In genomic region chr10:128150551-128150950, GRCh38 we compare ENCODE assay signal across 9 cellular contexts. TPM values are rescaled to one million over a fixed set of nuclear protein-coding genes. Genes with fewer than 3 reads are reported as not detected.
A peak's percentile ranks its signal among the peaks of the same experiment; 100 is the strongest.
DNase-seq lines count a peak whose midpoint lies in the region; ATAC-seq and TF ChIP-seq lines count a peak whose summit lies in the region.
"Had no signal": no experiment of that assay in that cellular context is flagged by ENCODE, and none has a peak within 500 bp of the region (broad histone marks: within the 10 kb centered on the region; RNA-seq: fewer than 3 reads in every experiment).

No MANE protein-coding gene starts in this region.

- H3K27me3 ChIP-seq in A673 (replicated peaks; ENCODE audit: insufficient read depth, low read depth, low read length, poor library complexity) (no peaks in the 10 kb centered on the region), breast epithelium (no peaks in the 10 kb centered on the region), mucosa of rectum (ENCODE audit: control insufficient read depth in 2 of 2, insufficient read depth in 2 of 2, low read length in 2 of 2) (peaks cover 3 to 5% of the 10 kb centered on the region in 2 donors)

- H3K4me3 ChIP-seq in A673 (ENCODE audit: low read depth, low read length, poor library complexity, severe bottlenecking) (peak overlapping the region; percentile 45), HFF-Myc (replicated peaks; ENCODE audit: low read depth, low read length) (peak overlapping the region; percentile 40), breast epithelium (peak overlapping the region; percentile 33 to 61 (median 49)), mucosa of rectum (ENCODE audit: low read length in 2 of 2) (peak overlapping the region; percentile 65 to 74)

- H3K27ac ChIP-seq in A673 (ENCODE audit: low read depth, low read length, poor library complexity, severe bottlenecking) = no peak overlapping the region
- no peak overlapping the region for H3K27ac ChIP-seq in breast epithelium
- no peak overlapping the region for H3K27ac ChIP-seq in mucosa of rectum (ENCODE audit: low read depth in 2 of 2, low read length in 2 of 2)

- POLR2A ChIA-PET in A673 (lab: Charles Lee; ENCODE audit: low non-redundant PET) = interaction anchor here (0.7 kb wide), 1 partner anchor 435 kb away, joined by 3 read pairs; no protein-coding TSS in a partner anchor

- H3K36me3 ChIP-seq in A673 (ENCODE audit: insufficient read depth, low read length, poor library complexity, severe bottlenecking) (no peaks in the 10 kb centered on the region), breast epithelium (no peaks in the 10 kb centered on the region), mucosa of rectum (ENCODE audit: control insufficient read depth in 2 of 2, insufficient read depth in 2 of 2, low read length in 2 of 2) (no peaks in the 10 kb centered on the region)

- H3K9me3 ChIP-seq in A673 (ENCODE audit: low read depth, low read length, poor library complexity, severe bottlenecking) = no peaks in the 10 kb centered on the region
- H3K9me3 ChIP-seq in breast epithelium = no peaks in the 10 kb centered on the region
- H3K9me3 ChIP-seq in mucosa of rectum (ENCODE audit: control insufficient read depth in 2 of 2, low read length in 2 of 2) = no peaks in the 10 kb centered on the region

- no peak for DNase-seq in A673 (ENCODE audit: low spot score)
- DNase-seq in HFF-Myc (ENCODE audit: extremely low read depth, low read depth) = no peak
- no peak for DNase-seq in breast epithelium (ENCODE audit: low spot score in 2 of 2)
- DNase-seq in D341Med (ENCODE audit: low spot score) = no peak
- DNase-seq: NCI-H1417 treated with DMSO at 0.1 percent for 48 hours had no signal

- CTCF ChIA-PET in A673 (lab: Charles Lee) = no interaction called here

- H3K4me1 ChIP-seq in A673 (ENCODE audit: insufficient read depth, low read length, poor library complexity, severe bottlenecking) (peaks cover 10% of the 10 kb centered on the region), breast epithelium (no peaks in the 10 kb centered on the region), mucosa of rectum (ENCODE audit: control insufficient read depth in 2 of 2, insufficient read depth in 2 of 2, low read length in 2 of 2) (peaks cover 3% of the 10 kb centered on the region in 2 donors)

- intact Hi-C loops in A673 (cut with micrococcal nuclease; ENCODE audit: unreplicated experiment) (loop anchor here (2.0 kb wide), 1 partner anchor 72 kb away; no protein-coding TSS in a partner anchor), breast epithelium (cut with DNase I; ENCODE audit: low total_unique reads) (loop anchor here (5.0 kb wide), 1 partner anchor 1698 kb away; no protein-coding TSS in a partner anchor)

- no peak for TF ChIP-seq POLR2A in breast epithelium (IDR thresholded peaks at IDR 0.05)

- no TSS peak for BruUV-seq in A673 (replicated peaks; lab: Mats Ljungman, UMichigan)

- ATAC-seq in HG03439 (IDR thresholded peaks at IDR 0.05; ENCODE audit: unreplicated experiment) (no peak), GM18870 (IDR thresholded peaks at IDR 0.05; ENCODE audit: unreplicated experiment) (no peak), GM19452 (IDR thresholded peaks at IDR 0.05; ENCODE audit: unreplicated experiment) (no peak)

- H3K9ac ChIP-seq in mucosa of rectum (ENCODE audit: low read depth in 1 of 2, low read length in 2 of 2) = no peak overlapping the region

- no peak for TF ChIP-seq CTCF in A673 (conservative IDR thresholded peaks at IDR 0.05; ENCODE audit: low read depth, low read length)
- TF ChIP-seq CTCF in HFF-Myc (IDR thresholded peaks at IDR 0.05; ENCODE audit: low read depth, low read length, missing control alignments) = no peak
- no peak for TF ChIP-seq CTCF in breast epithelium (IDR thresholded peaks at IDR 0.05)

RNA-seq across cellular contexts. Expression of gene MKI67, which starts 24.3 kb away (rescaled TPM):
- total RNA-seq in A673 (2021) = 242 and 249 TPM in 2 replicates
- 1 to 10 TPM in 1 of 3 donors, under 1 TPM in 2; 0.29 to 6.4 (median 0.33) TPM for total RNA-seq in breast epithelium

Comparison
In these comparisons a context has a peak if more than half of its experiments do, and no peak if none do; other contexts are left out.
1. RNA of gene MKI67, which starts 24.3 kb away (total RNA-seq): 242 to 249 TPM in A673; 0.29 to 6.4 TPM in breast epithelium; every median in the first group is over 10 times any median in the second.
2. Peak in every context shown above with its lines, with median percentiles within 50 percentile points of each other: H3K4me3 ChIP-seq.